1 cellular context compared by ENCODE assay signal in genomic region chr17:41907633-41908539, GRCh38.
TF ChIP-seq lines count a peak whose summit lies in the region.

No MANE protein-coding gene starts in this region.

TF ChIP-seq in HepG2, 621 proteins besides CTCF, POLR2A, EP300 and RAD21 (continued from another document and continues in another):
- peak; percentile 69; the same call in 1 of the 2 replicates for TF ChIP-seq PRDM10 (CRISPR knock-in tag; IDR thresholded peaks at IDR 0.05; ENCODE audit: low read depth)
- TF ChIP-seq ZNF574 (CRISPR knock-in tag; IDR thresholded peaks at IDR 0.05), result peak; percentile 73
- TF ChIP-seq ARID5B (CRISPR knock-in tag; IDR thresholded peaks at IDR 0.05), result peak; percentile 75
- no peak for TF ChIP-seq E2F1 (CRISPR knock-in tag; IDR thresholded peaks at IDR 0.05)
- TF ChIP-seq RERE (CRISPR knock-in tag; IDR thresholded peaks at IDR 0.05; ENCODE audit: low read depth), result peak; percentile 56
- peak; percentile 32; the same call in 1 of the 2 replicates for TF ChIP-seq ATF7-NPFF (CRISPR knock-in tag; IDR thresholded peaks at IDR 0.05; ENCODE audit: low read depth)
- peak; percentile 85; the same call in 1 of the 2 replicates for TF ChIP-seq ZNF710 (CRISPR knock-in tag; IDR thresholded peaks at IDR 0.05; ENCODE audit: borderline replicate concordance)
- peak; percentile 43; the same call in 1 of the 2 replicates for TF ChIP-seq NFKBIZ (CRISPR knock-in tag; IDR thresholded peaks at IDR 0.05)
- TF ChIP-seq ASH2L (IDR thresholded peaks at IDR 0.05; ENCODE audit: insufficient read length, low read depth, low read length), result no peak
- no peak for TF ChIP-seq SRY (CRISPR knock-in tag; IDR thresholded peaks at IDR 0.05)
- TF ChIP-seq ZNF781 (CRISPR knock-in tag; IDR thresholded peaks at IDR 0.05; ENCODE audit: borderline replicate concordance, not compliant biosample characterization), result peak; percentile 71
- TF ChIP-seq MTF1 (CRISPR knock-in tag; IDR thresholded peaks at IDR 0.05), result no peak
- peak; percentile 41; the same call in 1 of the 2 replicates for TF ChIP-seq ZBTB39 (CRISPR knock-in tag; IDR thresholded peaks at IDR 0.05)
- TF ChIP-seq ZNF205 (CRISPR knock-in tag; IDR thresholded peaks at IDR 0.05), result peak; percentile 76; the same call in 1 of the 2 replicates
- TF ChIP-seq RXRB (CRISPR knock-in tag; IDR thresholded peaks at IDR 0.05; ENCODE audit: borderline replicate concordance), result peak; percentile 88; the same call in 1 of the 2 replicates
- peak; percentile 87 for TF ChIP-seq MED1 (CRISPR knock-in tag; IDR thresholded peaks at IDR 0.05)
- TF ChIP-seq FOXA1 (IDR thresholded peaks at IDR 0.05), result no peak
- TF ChIP-seq FOXA1 (CRISPR knock-in tag; IDR thresholded peaks at IDR 0.05), result 0 out of 2 replicates have a peak, but pooled peaks have one; percentile 5
- peak; percentile 88; the same call in 1 of the 2 replicates for TF ChIP-seq HMGXB3 (CRISPR knock-in tag; IDR thresholded peaks at IDR 0.05; ENCODE audit: borderline replicate concordance)
- TF ChIP-seq PRMT3 (CRISPR knock-in tag; IDR thresholded peaks at IDR 0.05; ENCODE audit: borderline replicate concordance, low read depth), result no peak
- TF ChIP-seq ZFYVE20 (CRISPR knock-in tag; IDR thresholded peaks at IDR 0.05; ENCODE audit: borderline replicate concordance, low read depth), result no peak
- no peak for TF ChIP-seq PAWR (CRISPR knock-in tag; IDR thresholded peaks at IDR 0.05; ENCODE audit: borderline replicate concordance)
